In genomic region chr7:121371367-121371766, GRCh38 we compare ENCODE assay signal across 28 cellular contexts. TPM values are rescaled to one million over a fixed set of nuclear protein-coding genes. Genes with fewer than 3 reads are reported as not detected.
DNase-seq lines count a peak whose midpoint lies in the region; ATAC-seq and TF ChIP-seq lines count a peak whose summit lies in the region.
"Had no signal": no experiment of that assay in that cellular context is flagged by ENCODE, and none has a peak within 500 bp of the region (broad histone marks: within the 10 kb centered on the region; RNA-seq: fewer than 3 reads in every experiment).

No MANE protein-coding gene starts in this region.

- DNase-seq in T-helper 2 cell treated with Interferon-gamma antibody and Interleukin-4, amounts not matched to agents 5 μg/mL and 100 μg/mL, for 36 hours (ENCODE audit: low spot score) = no peak
- no peak for DNase-seq in T-helper 2 cell
- no peak for DNase-seq in CD8-positive, alpha-beta T cell
- peak; percentile 17 for DNase-seq in myocyte (ENCODE audit: low read depth)
- no peak for DNase-seq in iPS-NIHi11 (ENCODE audit: low spot score)
- DNase-seq in neuronal stem cell (ENCODE audit: low spot score) = no peak
- DNase-seq: 8988T; activated CD4-positive, CD25-positive, alpha-beta regulatory T cell treated with anti-CD3 and anti-CD28 coated beads, Interleukin-2, amount 50 U/mL, for 72 hours; activated gamma-delta T cell; AML-193; amniotic stem cell; colonic mucosa; esophagus squamous epithelium; hypothalamus; islet precursor cell; lower lobe of right lung; NCI-H1417; NCI-H2107; NCI-H510A treated with DMSO at 0.1 percent for 48 hours; ovary; SK-N-SH; stimulated activated CD4-positive, alpha-beta T cell treated with anti-CD3 and anti-CD28 coated beads, Interleukin-4, amount 100 ng/mL, for 4 hours; upper lobe of left lung had no signal

- no peak overlapping the region for H2AK5ac ChIP-seq in neuronal stem cell (ENCODE audit: low read depth, low read length)

- no peaks in the 10 kb centered on the region for H3K27me3 ChIP-seq in CD8-positive, alpha-beta T cell (ENCODE audit: insufficient read depth, low read length)
- no peaks in the 10 kb centered on the region for H3K27me3 ChIP-seq in SU-DHL-6 (ENCODE audit: low read length)
- H3K27me3 ChIP-seq in neuronal stem cell (ENCODE audit: control insufficient read depth in 3 of 3, insufficient read depth in 3 of 3, low read depth in 1 of 3, low read length in 3 of 3) = no peaks in the 10 kb centered on the region
- H3K27me3 ChIP-seq: colonic mucosa, esophagus squamous epithelium, gastroesophageal sphincter, ovary, upper lobe of left lung had no signal

- H2BK12ac ChIP-seq in neuronal stem cell (ENCODE audit: low read length) = no peak overlapping the region

- H3K27ac Mint-ChIP-seq in T-helper 2 cell treated with Interferon-gamma antibody and Interleukin-4, amounts not matched to agents 5 μg/mL and 100 μg/mL, for 36 hours = peak overlapping the region; percentile 56
- peak overlapping the region; percentile 58 for H3K27ac Mint-ChIP-seq in CD8-positive, alpha-beta T cell

- peaks cover 66% of the 10 kb centered on the region for H3F3A ChIP-seq in SU-DHL-6 (ENCODE audit: insufficient read depth)

- POLR2A ChIA-PET in CD8-positive, alpha-beta T cell (lab: Charles Lee) = interaction anchor here (0.9 to 1.9 kb wide), 2 partner anchors 13 to 176 kb away, joined by 3 to 5 read pairs; no protein-coding TSS in a partner anchor

- H4K20me1 ChIP-seq in SU-DHL-6 (ENCODE audit: low read depth, low read length) = no peaks in the 10 kb centered on the region

- no peak overlapping the region for H3K27ac ChIP-seq in CD8-positive, alpha-beta T cell (ENCODE audit: low read depth, low read length)
- H3K27ac ChIP-seq in SU-DHL-6 (ENCODE audit: low read depth, low read length) = peak overlapping the region; percentile 83
- no peak overlapping the region for H3K27ac ChIP-seq in neuronal stem cell (replicated peaks; ENCODE audit: low read length)
- H3K27ac ChIP-seq: colonic mucosa, esophagus squamous epithelium, gastroesophageal sphincter, lower lobe of right lung, ovary, upper lobe of left lung had no signal

- no CpG with 5 or more reads among the region's 1 CpG for WGBS in neuronal stem cell (ENCODE audit: extremely low coverage in 2 of 2, insufficient read length in 2 of 2, insufficient replicate concordance in 1 of 2), 2 donors

- no peaks in the 10 kb centered on the region for H3K79me1 ChIP-seq in neuronal stem cell (ENCODE audit: low read depth, low read length)

- H3K9me2 ChIP-seq in SU-DHL-6 (replicated peaks; ENCODE audit: insufficient read depth, low read length) = no peaks in the 10 kb centered on the region
- H3K9me2 ChIP-seq: SK-N-SH had no signal

- H2BK5ac ChIP-seq in neuronal stem cell (ENCODE audit: low read length) = no peak overlapping the region

- H2AFZ ChIP-seq in SU-DHL-6 (ENCODE audit: low read depth, low read length, severe bottlenecking) = no peak overlapping the region
- no peak overlapping the region for H2AFZ ChIP-seq in neuronal stem cell (ENCODE audit: low read length)

- no peaks in the 10 kb centered on the region for H3K9me3 ChIP-seq in CD8-positive, alpha-beta T cell (ENCODE audit: low read length)
- H3K9me3 ChIP-seq in SU-DHL-6 (ENCODE audit: insufficient read depth, low read length) (no peaks in the 10 kb centered on the region), neuronal stem cell (replicated peaks in 1 of 2; ENCODE audit: control insufficient read depth in 2 of 2, insufficient read depth in 1 of 2, low read depth in 1 of 2, low read length in 2 of 2) (no peaks in the 10 kb centered on the region)
- H3K9me3 ChIP-seq: colonic mucosa, esophagus squamous epithelium, gastroesophageal sphincter, lower lobe of right lung, ovary, SK-N-SH, upper lobe of left lung had no signal

- peaks cover 47% of the 10 kb centered on the region for H3K36me3 Mint-ChIP-seq in T-helper 2 cell treated with Interferon-gamma antibody and Interleukin-4, amounts not matched to agents 5 μg/mL and 100 μg/mL, for 36 hours (ENCODE audit: low read depth)
- H3K36me3 Mint-ChIP-seq in CD8-positive, alpha-beta T cell = peaks cover 52% of the 10 kb centered on the region

- CTCF ChIA-PET in CD8-positive, alpha-beta T cell (lab: Charles Lee) = interaction anchor here (1.8 to 3.3 kb wide), 2 partner anchors 17 to 24 kb away, joined by 4 to 21 read pairs; partner anchors contain the start of gene FAM3C

- no peaks in the 10 kb centered on the region for H3K36me3 ChIP-seq in CD8-positive, alpha-beta T cell (ENCODE audit: insufficient read depth, low read length)
- H3K36me3 ChIP-seq in SU-DHL-6 (ENCODE audit: low read length) (peaks cover 15% of the 10 kb centered on the region), neuronal stem cell (replicated peaks in 1 of 2; ENCODE audit: control insufficient read depth in 2 of 2, insufficient read depth in 2 of 2, low read length in 2 of 2) (peaks cover 8 to 82% of the 10 kb centered on the region in 2 donors)
- H3K36me3 ChIP-seq: colonic mucosa, ovary had no signal

- H3K18ac ChIP-seq in neuronal stem cell (ENCODE audit: low read length) = no peak overlapping the region

- intact Hi-C loops in CD8-positive, alpha-beta T cell (cut with DNase I, micrococcal nuclease) = no loop called here

- H4K8ac ChIP-seq in neuronal stem cell (ENCODE audit: low read depth, low read length) = no peak overlapping the region

- ATAC-seq in CD8-positive, alpha-beta T cell = no peak
- ATAC-seq in HG02870 (IDR thresholded peaks at IDR 0.05; ENCODE audit: unreplicated experiment) = no peak
- ATAC-seq: gastroesophageal sphincter, lower lobe of right lung had no signal

- no peak overlapping the region for H3K4ac ChIP-seq in neuronal stem cell (ENCODE audit: low read length)

- no peak overlapping the region for H4K91ac ChIP-seq in neuronal stem cell (ENCODE audit: low read depth, low read length, poor library complexity)

- no peak overlapping the region for H2BK120ac ChIP-seq in neuronal stem cell (ENCODE audit: low read depth, low read length)

- no peak for TF ChIP-seq CTCF in CD8-positive, alpha-beta T cell (IDR thresholded peaks at IDR 0.05)
- no peak for TF ChIP-seq CTCF in SU-DHL-6 (IDR thresholded peaks at IDR 0.05; ENCODE audit: insufficient read depth, low read length, poor library complexity, severe bottlenecking)

- peak overlapping the region; percentile 41 for H3K4me3 Mint-ChIP-seq in T-helper 2 cell treated with Interferon-gamma antibody and Interleukin-4, amounts not matched to agents 5 μg/mL and 100 μg/mL, for 36 hours
- H3K4me3 Mint-ChIP-seq in CD8-positive, alpha-beta T cell = no peak overlapping the region

- H3K4me2 ChIP-seq in SU-DHL-6 (ENCODE audit: low read depth, low read length, poor library complexity, severe bottlenecking) = peak overlapping the region; percentile 77
- no peak overlapping the region for H3K4me2 ChIP-seq in neuronal stem cell (ENCODE audit: insufficient read depth, low read length, poor library complexity, severe bottlenecking)
- H3K4me2 ChIP-seq: SK-N-SH had no signal

- no peaks in the 10 kb centered on the region for H3K9me3 Mint-ChIP-seq in T-helper 2 cell treated with Interferon-gamma antibody and Interleukin-4, amounts not matched to agents 5 μg/mL and 100 μg/mL, for 36 hours
- no peaks in the 10 kb centered on the region for H3K9me3 Mint-ChIP-seq in CD8-positive, alpha-beta T cell

- H3K14ac ChIP-seq in neuronal stem cell (ENCODE audit: low read length) = no peak overlapping the region

- no peaks in the 10 kb centered on the region for H3K4me1 ChIP-seq in CD8-positive, alpha-beta T cell (ENCODE audit: insufficient read depth, low read length)
- no peaks in the 10 kb centered on the region for H3K4me1 ChIP-seq in neuronal stem cell (ENCODE audit: control insufficient read depth in 2 of 2, insufficient read depth in 1 of 2, low read depth in 1 of 2, low read length in 2 of 2)
- H3K4me1 ChIP-seq: colonic mucosa had no signal

- H3K4me1 Mint-ChIP-seq in T-helper 2 cell treated with Interferon-gamma antibody and Interleukin-4, amounts not matched to agents 5 μg/mL and 100 μg/mL, for 36 hours (ENCODE audit: low read depth) = peaks cover 47% of the 10 kb centered on the region
- H3K4me1 Mint-ChIP-seq in CD8-positive, alpha-beta T cell (ENCODE audit: low read depth) = peaks cover 32% of the 10 kb centered on the region

- no peak overlapping the region for H3K23ac ChIP-seq in neuronal stem cell (ENCODE audit: low read depth, low read length, poor library complexity)

- no peaks in the 10 kb centered on the region; the same call in 1 of the 2 replicates for H3K79me2 ChIP-seq in SU-DHL-6 (ENCODE audit: insufficient read depth, low read length)

- H2BK15ac ChIP-seq in neuronal stem cell (ENCODE audit: low read length) = no peak overlapping the region

- H3K27me3 Mint-ChIP-seq in T-helper 2 cell treated with Interferon-gamma antibody and Interleukin-4, amounts not matched to agents 5 μg/mL and 100 μg/mL, for 36 hours (ENCODE audit: low read depth) = no peaks in the 10 kb centered on the region
- H3K27me3 Mint-ChIP-seq in CD8-positive, alpha-beta T cell (ENCODE audit: low read depth) = no peaks in the 10 kb centered on the region

- H3K4me3 ChIP-seq in CD8-positive, alpha-beta T cell (ENCODE audit: low read depth, low read length) = no peak overlapping the region
- H3K4me3 ChIP-seq in SU-DHL-6 (ENCODE audit: insufficient read depth, low read length, poor library complexity, severe bottlenecking) = no peak overlapping the region
- H3K4me3 ChIP-seq in neuronal stem cell (ENCODE audit: low read length in 2 of 2) = no peak overlapping the region
- H3K4me3 ChIP-seq: colonic mucosa, esophagus squamous epithelium, gastroesophageal sphincter, lower lobe of right lung, ovary, upper lobe of left lung had no signal

- peak overlapping the region; percentile 18 for H3K9ac ChIP-seq in SU-DHL-6 (ENCODE audit: low read length)
- H3K9ac ChIP-seq in neuronal stem cell (ENCODE audit: low read depth, low read length, poor library complexity) = no peak overlapping the region
- H3K9ac ChIP-seq: SK-N-SH had no signal

RNA-seq across cellular contexts. Expression of gene FAM3C, which starts 24.7 kb away (rescaled TPM):
- 10 to 100 TPM; 11.7 to 11.9 TPM for total RNA-seq in CD8-positive, alpha-beta T cell
- total RNA-seq in myocyte = 111 and 166 TPM in 2 replicates
- polyA plus RNA-seq in myocyte (2012) = 66.3 TPM
- polyA plus RNA-seq in neuronal stem cell (2013, experiment 1 of 2) = 39.6 TPM
- 40.5 TPM for polyA plus RNA-seq in neuronal stem cell (2013, experiment 2 of 2)

RNA-seq across cellular contexts. Expression of gene WNT16, which starts 42.6 kb away (rescaled TPM):
- total RNA-seq in CD8-positive, alpha-beta T cell = not detected
- total RNA-seq in myocyte = 0.05 TPM in 1 of 2 replicates, not detected in the other
- polyA plus RNA-seq in myocyte (2012) = 0.06 TPM
- polyA plus RNA-seq in neuronal stem cell (2013, experiment 1 of 2) = 0.04 TPM
- 0.06 TPM for polyA plus RNA-seq in neuronal stem cell (2013, experiment 2 of 2)
- total RNA-seq: bronchial epithelial cell, lower lobe of right lung, RPMI7951, upper lobe of left lung had no signal
